In the genomic region with DNA sequence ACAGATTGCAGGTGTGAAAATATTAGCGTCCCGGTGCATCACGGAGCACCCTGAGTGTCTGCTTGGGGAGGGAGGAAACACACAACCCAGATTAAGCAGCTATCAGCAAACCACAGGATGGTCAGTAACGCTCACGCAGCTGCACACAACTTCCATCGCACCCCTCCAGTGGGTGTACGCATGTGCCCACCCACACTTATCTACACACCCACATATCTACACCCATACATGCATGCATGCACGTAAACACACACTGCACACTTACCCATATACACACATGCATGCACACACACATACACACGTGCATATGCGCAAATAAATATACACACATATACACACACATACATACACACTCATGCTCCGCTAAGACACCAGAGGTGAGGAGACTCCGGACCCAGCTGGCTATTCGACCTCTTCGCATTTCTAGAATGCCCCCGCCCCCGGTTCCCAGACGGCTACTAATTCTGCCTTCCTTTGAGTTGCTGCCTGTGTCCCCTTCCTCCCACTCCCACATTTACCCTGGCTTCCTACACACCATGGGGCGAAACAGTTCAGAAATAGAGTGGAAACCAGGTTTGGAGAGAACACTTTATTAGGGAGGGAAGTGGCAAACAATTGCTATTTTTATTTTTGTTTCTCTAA, we compare ENCODE assay signal across 10 cellular contexts. TPM values are rescaled to one million over a fixed set of nuclear protein-coding genes. Genes with fewer than 3 reads are reported as not detected.
DNase-seq lines count a peak whose midpoint lies in the region; ATAC-seq and TF ChIP-seq lines count a peak whose summit lies in the region.
"Had no signal": no experiment of that assay in that cellular context is flagged by ENCODE, and none has a peak within 500 bp of the region (broad histone marks: within the 10 kb centered on the region; RNA-seq: fewer than 3 reads in every experiment).

No MANE protein-coding gene starts in this region.

- peak overlapping the region; percentile 48 for H3K27ac ChIP-seq in caudate nucleus (ENCODE audit: low read depth, low read length)
- H3K27ac ChIP-seq in temporal lobe (ENCODE audit: low read depth, low read length): peak overlapping the region; percentile 47
- H3K27ac ChIP-seq in endodermal cell (ENCODE audit: low read depth, low read length): no peak overlapping the region

- peaks cover 14% of the 10 kb centered on the region for H3K36me3 Mint-ChIP-seq in activated naive CD4-positive, alpha-beta T cell treated with anti-CD3 and anti-CD28 coated beads, Interleukin-2, amount 50 U/mL, for 24 hours
- peaks cover 23% of the 10 kb centered on the region for H3K36me3 Mint-ChIP-seq in endodermal cell (ENCODE audit: low read depth)

- WGBS in endodermal cell (ENCODE audit: insufficient coverage in 1 of 2, insufficient read length in 1 of 2), 2 experiments: 79 to 94% methylated on average over 12 to 18 of the region's 18 CpGs

- peaks cover 13% of the 10 kb centered on the region for H3K9me3 ChIP-seq in endodermal cell (ENCODE audit: control insufficient read depth, low read length)

- no peak overlapping the region for H3K4me3 ChIP-seq in endodermal cell (ENCODE audit: low read length)

- peak overlapping the region; percentile 69 for H3K4me3 Mint-ChIP-seq in activated naive CD4-positive, alpha-beta T cell treated with anti-CD3 and anti-CD28 coated beads, Interleukin-2, amount 50 U/mL, for 24 hours
- H3K4me3 Mint-ChIP-seq in endodermal cell: no peak overlapping the region

- DNase-seq in activated naive CD4-positive, alpha-beta T cell treated with anti-CD3 and anti-CD28 coated beads, Interleukin-2, amount 50 U/mL, for 16 hours: no peak
- no peak for DNase-seq in caudate nucleus (lab: John Stamatoyannopoulos, UW)
- DNase-seq in endodermal cell: no peak
- no peak for DNase-seq in germinal center (ENCODE audit: low spot score)
- DNase-seq: activated CD8-positive, alpha-beta memory T cell treated with anti-CD3 and anti-CD28 coated beads, Interleukin-2, amount 50 U/mL, for 4 hours; NCI-H1105 treated with DMSO at 0.1 percent for 48 hours had no signal

- no peak overlapping the region for H3K9ac ChIP-seq in endodermal cell (ENCODE audit: extremely low read depth, low read length, poor library complexity, severe bottlenecking)

- peaks cover 3% of the 10 kb centered on the region for H3K4me1 ChIP-seq in endodermal cell (ENCODE audit: control insufficient read depth, insufficient read depth, low read length)

- ATAC-seq in HG03442 (IDR thresholded peaks at IDR 0.05; ENCODE audit: unreplicated experiment) (peak; percentile 32), HG03135 (IDR thresholded peaks at IDR 0.05; ENCODE audit: unreplicated experiment) (no peak)

- no peaks in the 10 kb centered on the region for H3K27me3 Mint-ChIP-seq in activated naive CD4-positive, alpha-beta T cell treated with anti-CD3 and anti-CD28 coated beads, Interleukin-2, amount 50 U/mL, for 24 hours
- H3K27me3 Mint-ChIP-seq in endodermal cell (ENCODE audit: insufficient read depth): no peaks in the 10 kb centered on the region

- H3K27me3 ChIP-seq in endodermal cell (ENCODE audit: control insufficient read depth, insufficient read depth, low read length, poor library complexity, severe bottlenecking): no peaks in the 10 kb centered on the region

- no peak for TF ChIP-seq CTCF in endodermal cell (conservative IDR thresholded peaks at IDR 0.05)

- peaks cover 13% of the 10 kb centered on the region for H3K36me3 ChIP-seq in endodermal cell (ENCODE audit: control insufficient read depth, insufficient read depth, low read length)

- no peaks in the 10 kb centered on the region for H3K9me3 Mint-ChIP-seq in activated naive CD4-positive, alpha-beta T cell treated with anti-CD3 and anti-CD28 coated beads, Interleukin-2, amount 50 U/mL, for 24 hours
- peaks cover 9% of the 10 kb centered on the region for H3K9me3 Mint-ChIP-seq in endodermal cell

- peak overlapping the region; percentile 99 for H3K27ac Mint-ChIP-seq in activated naive CD4-positive, alpha-beta T cell treated with anti-CD3 and anti-CD28 coated beads, Interleukin-2, amount 50 U/mL, for 24 hours
- no peak overlapping the region for H3K27ac Mint-ChIP-seq in endodermal cell

- peaks cover 98% of the 10 kb centered on the region for H3K4me1 Mint-ChIP-seq in activated naive CD4-positive, alpha-beta T cell treated with anti-CD3 and anti-CD28 coated beads, Interleukin-2, amount 50 U/mL, for 24 hours
- peaks cover 22% of the 10 kb centered on the region for H3K4me1 Mint-ChIP-seq in endodermal cell

RNA-seq across cellular contexts. Expression of gene ITPKB, which starts 26.2 kb away (rescaled TPM):
- 6.1 TPM for total RNA-seq in temporal lobe
- 10 to 100 TPM; 22.4 to 28.3 TPM for total RNA-seq in endodermal cell
- 12.3 TPM for polyA plus RNA-seq in endodermal cell (2013, experiment 1 of 2)
- polyA plus RNA-seq in endodermal cell (2013, experiment 2 of 2): 12.3 TPM
